Comparison of ENCODE assay signal across 20 cellular contexts in the genomic region with DNA sequence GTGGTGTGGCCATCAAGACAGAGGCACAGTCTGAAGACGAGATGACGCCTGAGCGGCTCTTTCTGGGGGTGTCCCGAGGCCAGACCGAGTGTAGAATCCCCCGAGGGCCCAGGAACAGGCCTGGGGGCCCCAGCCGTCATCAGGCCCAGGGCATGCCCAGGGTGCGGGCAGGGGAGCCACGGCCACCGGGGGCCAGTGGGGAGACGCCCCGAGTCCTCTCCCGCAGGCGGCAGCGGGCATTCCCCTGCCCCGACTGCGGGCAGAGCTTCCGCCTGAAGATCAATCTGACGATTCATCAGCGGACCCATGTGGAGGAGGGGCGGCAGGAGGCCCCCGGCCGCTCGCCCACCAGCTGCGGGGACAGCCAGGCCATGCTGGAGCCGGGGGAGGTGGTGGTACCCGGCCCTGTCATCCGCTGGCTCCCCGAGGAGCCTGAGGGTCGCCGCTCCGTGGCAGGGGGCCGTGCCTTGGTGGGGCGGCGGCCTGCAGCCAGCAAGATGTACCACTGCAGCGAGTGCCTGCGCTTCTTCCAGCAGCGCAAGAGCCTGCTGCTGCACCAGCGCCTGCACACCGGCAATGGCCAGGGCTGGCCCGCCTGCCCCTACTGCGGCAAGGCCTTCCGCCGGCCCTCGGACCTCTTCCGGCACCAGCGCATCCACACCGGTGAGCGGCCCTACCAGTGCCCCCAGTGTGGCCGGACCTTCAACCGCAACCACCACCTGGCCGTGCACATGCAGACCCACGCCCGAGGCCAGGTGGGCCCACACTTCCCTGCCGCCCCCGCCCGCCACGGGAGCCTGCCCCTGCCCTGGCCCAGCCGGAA. TPM values are rescaled to one million over a fixed set of nuclear protein-coding genes. Genes with fewer than 3 reads are reported as not detected.
DNase-seq lines count a peak whose midpoint lies in the region; ATAC-seq, FAIRE-seq and TF ChIP-seq lines count a peak whose summit lies in the region.
"Had no signal": no experiment of that assay in that cellular context is flagged by ENCODE, and none has a peak within 500 bp of the region (broad histone marks: within the 10 kb centered on the region; RNA-seq: fewer than 3 reads in every experiment).

No MANE protein-coding gene starts in this region.

- H3F3A ChIP-seq in OCI-LY1 (ENCODE audit: insufficient read depth, low read length): no peaks in the 10 kb centered on the region

- peak overlapping the region; percentile 26 for H3K27ac ChIP-seq in OCI-LY1 (ENCODE audit: low read depth, low read length, poor library complexity, severe bottlenecking)
- H3K27ac ChIP-seq in kidney (ENCODE audit: low read depth in 2 of 2, low read length in 2 of 2): no peak overlapping the region
- H3K27ac ChIP-seq in osteoblast (ENCODE audit: low read depth, low read length): no peak overlapping the region
- no peak overlapping the region for H3K27ac ChIP-seq in ascending aorta
- H3K27ac ChIP-seq: 22Rv1, A549, C4-2B had no signal

- no peak for TF ChIP-seq CTCF in OCI-LY1 (IDR thresholded peaks at IDR 0.05; ENCODE audit: low read length)
- no peak for TF ChIP-seq CTCF in kidney (IDR thresholded peaks at IDR 0.05; ENCODE audit: borderline replicate concordance, extremely low read depth, insufficient read depth)
- TF ChIP-seq CTCF in osteoblast (IDR thresholded peaks at IDR 0.05; ENCODE audit: extremely low read depth, low read depth, low read length): no peak
- no peak for TF ChIP-seq CTCF in ascending aorta (IDR thresholded peaks at IDR 0.05)

- H3K79me2 ChIP-seq in OCI-LY1 (ENCODE audit: insufficient read depth, low read length) (no peaks in the 10 kb centered on the region), osteoblast (ENCODE audit: insufficient read depth, low read length) (no peaks in the 10 kb centered on the region)

- no peaks in the 10 kb centered on the region for H3K9me3 ChIP-seq in OCI-LY1 (ENCODE audit: low read length)
- H3K9me3 ChIP-seq in kidney (ENCODE audit: control insufficient read depth in 1 of 2, low read length in 2 of 2): no peaks in the 10 kb centered on the region
- H3K9me3 ChIP-seq in osteoblast (ENCODE audit: low read depth, low read length): no peaks in the 10 kb centered on the region
- H3K9me3 ChIP-seq in ascending aorta: no peaks in the 10 kb centered on the region
- H3K9me3 ChIP-seq: A549, Caco-2, HAP-1 had no signal

- H3K4me1 ChIP-seq in OCI-LY1 (ENCODE audit: insufficient read depth, low read length, severe bottlenecking): peaks cover 30% of the 10 kb centered on the region
- H3K4me1 ChIP-seq in kidney (ENCODE audit: control insufficient read depth in 1 of 2, insufficient read depth in 1 of 2, low read depth in 1 of 2, low read length in 2 of 2): peaks cover 6% of the 10 kb centered on the region in 2 donors
- peaks cover 13% of the 10 kb centered on the region for H3K4me1 ChIP-seq in osteoblast (ENCODE audit: insufficient read depth, low read length)
- peaks cover 3 to 14% of the 10 kb centered on the region in 2 donors for H3K4me1 ChIP-seq in ascending aorta
- H3K4me1 ChIP-seq: A549, Caco-2 had no signal

- H3K4me2 ChIP-seq in OCI-LY1 (ENCODE audit: low read length) (no peak overlapping the region), osteoblast (ENCODE audit: insufficient read depth, low read length) (no peak overlapping the region)
- H3K4me2 ChIP-seq: A549 had no signal

- no peak for FAIRE-seq in kidney (lab: Jason Lieb, UNC)
- FAIRE-seq: A549, GM12892, GM18507 had no signal

- H3K9me2 ChIP-seq in OCI-LY1 (ENCODE audit: low read depth, low read length): no peaks in the 10 kb centered on the region

- no peaks in the 10 kb centered on the region for H3K27me3 ChIP-seq in OCI-LY1 (ENCODE audit: insufficient read depth, low read length)
- no peaks in the 10 kb centered on the region for H3K27me3 ChIP-seq in osteoblast (ENCODE audit: insufficient read depth, low read length)
- H3K27me3 ChIP-seq in ascending aorta: no peaks in the 10 kb centered on the region

- H2AFZ ChIP-seq in OCI-LY1 (ENCODE audit: low read length) (no peak overlapping the region), osteoblast (ENCODE audit: low read length) (no peak overlapping the region)

- no peak for ATAC-seq in HG03135 (IDR thresholded peaks at IDR 0.05; ENCODE audit: unreplicated experiment)
- ATAC-seq: A549 had no signal

- H3K36me3 ChIP-seq in OCI-LY1 (ENCODE audit: insufficient read depth, low read length) (peaks cover 42% of the 10 kb centered on the region), kidney (ENCODE audit: control insufficient read depth in 1 of 2, insufficient read depth in 2 of 2, low read length in 2 of 2) (peaks cover 9 to 14% of the 10 kb centered on the region in 2 donors), osteoblast (ENCODE audit: insufficient read depth, low read length) (peaks cover 31% of the 10 kb centered on the region), ascending aorta (peaks cover 44 to 48% of the 10 kb centered on the region in 2 donors)
- H3K36me3 ChIP-seq: HAP-1 had no signal

- peak; percentile 27 for DNase-seq in activated CD4-positive, CD25-positive, alpha-beta regulatory T cell treated with anti-CD3 and anti-CD28 coated beads, Interleukin-2, amount 50 U/mL, for 72 hours
- DNase-seq in activated CD4-positive, CD25-positive, alpha-beta regulatory T cell (lab: John Stamatoyannopoulos, UW): no peak
- DNase-seq in kidney: peak; percentile 72
- peak; percentile 67 for DNase-seq in osteoblast (ENCODE audit: insufficient read length, low spot score, missing footprints)
- DNase-seq in glomerular visceral epithelial cell (ENCODE audit: extremely low spot score): no peak
- DNase-seq in ascending aorta (ENCODE audit: low spot score in 2 of 2): no peak
- DNase-seq: AML-193; Caco-2; CD4-positive, alpha-beta T cell; DMS153; DMS79; GDM1 had no signal

- H4K20me1 ChIP-seq in OCI-LY1 (ENCODE audit: insufficient read depth, low read length): no peaks in the 10 kb centered on the region
- H4K20me1 ChIP-seq in osteoblast (ENCODE audit: insufficient read depth, low read length): peaks cover 23% of the 10 kb centered on the region

- H3K9ac ChIP-seq in OCI-LY1 (ENCODE audit: low read length): no peak overlapping the region
- no peak overlapping the region for H3K9ac ChIP-seq in kidney (ENCODE audit: low read length in 2 of 2)

- intact Hi-C loops in kidney (cut with DNase I) (no loop called here), ascending aorta (cut with DNase I) (loop anchor here (10.0 kb wide), 3 partner anchors 213 to 553 kb away; a partner anchor contains a TSS)

- H3K4me3 ChIP-seq in OCI-LY1 (ENCODE audit: low read depth, low read length, poor library complexity, severe bottlenecking) (no peak overlapping the region), kidney (ENCODE audit: low read length in 2 of 2) (no peak overlapping the region), osteoblast (ENCODE audit: insufficient read depth, low read length) (no peak overlapping the region), ascending aorta (no peak overlapping the region)
- H3K4me3 ChIP-seq: A549, HAP-1 had no signal

RNA-seq across cellular contexts. Expression of a gene that starts 19.7 kb away (rescaled TPM):
- total RNA-seq in kidney (21.8 TPM), osteoblast (13.3 and 13.4 TPM in 2 replicates), ascending aorta (25.7 TPM)
- 3.6 TPM for polyA plus RNA-seq in kidney (ENCODE audit: insufficient read depth, low read depth, low replicate concordance)

RNA-seq across cellular contexts. Expression of a gene that starts 42.3 kb away (rescaled TPM):
- total RNA-seq in kidney: 13.4 TPM
- polyA plus RNA-seq in kidney (ENCODE audit: insufficient read depth, low read depth, low replicate concordance): 7.9 TPM
- total RNA-seq in osteoblast: 8.5 and 9.0 TPM in 2 replicates
- total RNA-seq in ascending aorta: 5.2 TPM

Comparison
In these comparisons a context has a peak if more than half of its experiments do, and no peak if none do; other contexts are left out.
1. DNase-seq: peak in activated CD4-positive, CD25-positive, alpha-beta regulatory T cell treated with anti-CD3 and anti-CD28 coated beads, Interleukin-2, amount 50 U/mL, for 72 hours (single experiment), kidney (single experiment) and osteoblast (single experiment); none in activated CD4-positive, CD25-positive, alpha-beta regulatory T cell (0 of 4), glomerular visceral epithelial cell (single experiment) and ascending aorta (0 of 2).